In the genomic region with DNA sequence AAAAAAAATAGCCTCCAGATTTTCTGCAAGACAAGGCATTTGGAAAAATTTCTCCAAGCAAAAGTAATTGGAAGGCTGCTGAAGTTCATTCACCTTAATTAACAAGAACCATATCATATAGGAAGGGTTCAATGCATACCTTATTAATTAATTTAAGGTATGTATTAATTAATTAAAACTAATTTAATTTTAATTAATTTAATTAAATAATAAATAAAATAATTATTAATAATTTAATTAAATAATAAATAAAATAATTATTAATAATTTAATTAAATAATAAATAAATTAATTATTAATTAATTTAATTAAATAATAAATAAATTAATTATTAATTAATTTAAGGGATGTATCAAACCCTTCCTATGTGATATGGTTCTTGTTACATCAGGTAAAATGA, we compare ENCODE assay signal across 39 cellular contexts. TPM values are rescaled to one million over a fixed set of nuclear protein-coding genes. Genes with fewer than 3 reads are reported as not detected.
"Had no signal": no experiment of that assay in that cellular context is flagged by ENCODE, and none has a peak within 500 bp of the region (broad histone marks: within the 10 kb centered on the region; RNA-seq: fewer than 3 reads in every experiment).

No MANE protein-coding gene starts in this region.

- DNase-seq: activated CD4-positive, alpha-beta T cell treated with anti-CD3 and anti-CD28 coated beads, Interleukin-2, amount 10 ng/mL, durations not matched to agents 24 days and 14 days; activated CD4-positive, alpha-beta T cell treated with anti-CD3 and anti-CD28 coated beads, Interleukin-2, amount 50 U/mL, for 4 hours; activated CD8-positive, alpha-beta T cell treated with anti-CD3 and anti-CD28 coated beads for 36 hours; activated effector memory CD4-positive, alpha-beta T cell treated with anti-CD3 and anti-CD28 coated beads, Interleukin-2, amount 50 U/mL, for 16 hours; activated naive CD4-positive, alpha-beta T cell; activated naive CD4-positive, alpha-beta T cell treated with anti-CD3 and anti-CD28 coated beads, Interleukin-2, amount 50 U/mL, for 16 hours; activated naive CD8-positive, alpha-beta T cell treated with anti-CD3 and anti-CD28 coated beads for 36 hours; activated T-cell treated with anti-CD3 and anti-CD28 coated beads, Interleukin-2, amount 50 U/mL, for 1 hour; activated T-cell treated with anti-CD3 and anti-CD28 coated beads, Interleukin-2, amount 50 U/mL, for 72 hours; amniotic stem cell; aorta; brain microvascular endothelial cell; central memory CD4-positive, alpha-beta T cell; Kasumi-1; KG1; MG63; NCI-H1048; NCI-H1105 treated with DMSO at 0.1 percent for 48 hours; NCI-H1436; NCI-H1694; NCI-H1930; NCI-H2171 treated with DMSO at 0.1 percent for 48 hours; NCI-H2227 treated with DMSO at 0.1 percent for 48 hours; NCI-H446; NCI-H510A treated with DMSO at 0.1 percent for 48 hours; NCI-H526 treated with DMSO at 0.1 percent for 48 hours; NCI-H774; RPMI8226; SHP77 treated with DMSO at 0.1 percent for 48 hours; SW 1271; T-helper 1 cell; T-helper 2 cell; T-helper 9 cell; WERI-Rb-1 had no signal

- ATAC-seq: activated CD8-positive, alpha-beta T cell treated with anti-CD3 and anti-CD28 coated beads for 36 hours; activated T-cell treated with anti-CD3 and anti-CD28 coated beads, Interleukin-2, amount 50 U/mL, for 72 hours; activated T-helper 17 cell treated with anti-CD3 and anti-CD28 coated beads, Interleukin-2, amount 50 U/mL, for 72 hours; Panc1 had no signal

RNA-seq across cellular contexts. Expression of gene OR2L13, which starts 7.9 kb away (rescaled TPM):
- total RNA-seq: activated CD4-positive, alpha-beta T cell treated with anti-CD3 and anti-CD28 coated beads, Interleukin-2, amount 10 ng/mL, durations not matched to agents 24 days and 14 days; activated CD8-positive, alpha-beta memory T cell treated with anti-CD3 and anti-CD28 coated beads for 36 hours; activated CD8-positive, alpha-beta T cell treated with anti-CD3 and anti-CD28 coated beads for 36 hours; activated naive CD8-positive, alpha-beta T cell treated with anti-CD3 and anti-CD28 coated beads for 36 hours; activated T-helper 17 cell treated with anti-CD3 and anti-CD28 coated beads, Interleukin-2, amount 50 U/mL, for 72 hours; aorta; SK-MEL-5 had no signal

RNA-seq across cellular contexts. Expression of gene OR2M5, which starts 42.1 kb away (rescaled TPM):
- total RNA-seq: activated CD4-positive, alpha-beta T cell treated with anti-CD3 and anti-CD28 coated beads, Interleukin-2, amount 10 ng/mL, durations not matched to agents 24 days and 14 days; activated CD8-positive, alpha-beta memory T cell treated with anti-CD3 and anti-CD28 coated beads for 36 hours; activated CD8-positive, alpha-beta T cell treated with anti-CD3 and anti-CD28 coated beads for 36 hours; activated naive CD8-positive, alpha-beta T cell treated with anti-CD3 and anti-CD28 coated beads for 36 hours; activated T-cell treated with anti-CD3 and anti-CD28 coated beads, Interleukin-2, amount 50 U/mL, for 72 hours; activated T-helper 17 cell treated with anti-CD3 and anti-CD28 coated beads, Interleukin-2, amount 50 U/mL, for 72 hours; aorta; cerebellum; SK-MEL-5 had no signal

RNA-seq across cellular contexts. Expression of gene OR2L3, which starts 56.2 kb away (rescaled TPM):
- total RNA-seq: activated CD4-positive, alpha-beta T cell treated with anti-CD3 and anti-CD28 coated beads, Interleukin-2, amount 10 ng/mL, durations not matched to agents 24 days and 14 days; activated CD8-positive, alpha-beta memory T cell treated with anti-CD3 and anti-CD28 coated beads for 36 hours; activated CD8-positive, alpha-beta T cell treated with anti-CD3 and anti-CD28 coated beads for 36 hours; activated naive CD8-positive, alpha-beta T cell treated with anti-CD3 and anti-CD28 coated beads for 36 hours; activated T-helper 17 cell treated with anti-CD3 and anti-CD28 coated beads, Interleukin-2, amount 50 U/mL, for 72 hours; SK-MEL-5 had no signal
